ENCODE assay signal across 8 cellular contexts in the genomic region with DNA sequence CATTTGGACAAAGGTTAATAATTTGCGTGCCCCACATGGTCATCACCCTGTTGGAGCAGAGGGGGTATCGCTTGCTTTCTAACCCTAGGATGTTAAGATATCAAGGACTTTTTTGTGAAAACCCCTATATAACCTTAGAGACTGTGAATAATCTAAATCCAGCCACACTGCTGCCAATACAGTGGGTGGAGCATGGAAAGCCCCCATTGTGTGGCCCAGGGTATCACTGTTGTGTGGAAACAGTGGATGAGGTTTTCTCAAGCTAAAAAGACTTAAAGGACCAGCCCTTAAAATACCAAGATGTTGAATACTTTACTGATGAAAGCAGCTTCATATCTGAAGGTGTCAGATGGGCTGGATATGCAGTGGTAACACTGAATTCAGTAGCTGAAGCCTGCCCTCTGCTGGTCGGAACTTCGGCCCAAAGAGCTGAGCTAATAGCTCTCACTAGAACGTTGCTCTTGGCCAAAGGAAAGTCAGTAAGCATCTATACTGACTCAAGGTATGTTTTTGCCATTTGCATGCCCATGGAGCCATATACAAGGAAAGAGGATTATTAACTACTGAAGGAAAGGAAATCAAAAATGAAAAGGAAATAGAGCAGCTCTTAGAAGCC.
DNase-seq lines count a peak whose midpoint lies in the region; ATAC-seq, FAIRE-seq and TF ChIP-seq lines count a peak whose summit lies in the region.

No MANE protein-coding gene starts in this region.

- no peaks in the 10 kb centered on the region for H3K27me3 ChIP-seq in iPS DF 6.9 (ENCODE audit: control insufficient read depth, insufficient read depth, low read length)

- H3K4me3 ChIP-seq in iPS DF 6.9 (ENCODE audit: low read length): no peak overlapping the region

- H3K9me3 ChIP-seq in iPS DF 6.9 (ENCODE audit: control insufficient read depth, insufficient read depth, low read length): no peaks in the 10 kb centered on the region; the same call in 1 of the 2 replicates

- peak; percentile 37 for FAIRE-seq in G401.6 (lab: Jason Lieb, UNC)
- peak; percentile 72 for FAIRE-seq in H54 (lab: Jason Lieb, UNC)

- H3K4me1 ChIP-seq in iPS DF 6.9 (ENCODE audit: control insufficient read depth, insufficient read depth, low read length): no peaks in the 10 kb centered on the region

- no peak overlapping the region for H3K27ac ChIP-seq in iPS DF 6.9 (ENCODE audit: low read length)

- no peaks in the 10 kb centered on the region for H3K36me3 ChIP-seq in iPS DF 6.9 (ENCODE audit: control insufficient read depth, insufficient read depth, low read length)

- WGBS in iPS DF 6.9 (ENCODE audit: insufficient coverage, insufficient read length): no CpG with 5 or more reads among the region's 5 CpGs

- DNase-seq in H54 (ENCODE audit: insufficient read length, low spot score) (no peak), NCI-H2171 treated with DMSO at 0.1 percent for 48 hours (lab: John Stamatoyannopoulos, UW) (peak; percentile 30), amniotic stem cell (lab: John Stamatoyannopoulos, UW) (peak; percentile 30), iPS DF 6.9 (ENCODE audit: low read depth, low spot score) (peak; percentile 31)
- peak; percentile 23 to 49 for DNase-seq in stimulated activated CD4-positive, alpha-beta T cell treated with anti-CD3 and anti-CD28 coated beads, Interleukin-4, amount 100 ng/mL, for 48 hours (ENCODE audit: low read depth in 2 of 2)

- no peak for ATAC-seq in GM21576 (IDR thresholded peaks at IDR 0.05; ENCODE audit: unreplicated experiment)
- no peak for ATAC-seq in HG02884 (IDR thresholded peaks at IDR 0.05; ENCODE audit: unreplicated experiment)

- no peak for TF ChIP-seq POLR2A in H54 (IDR thresholded peaks at IDR 0.05; ENCODE audit: low read depth, low read length)
